25 cellular contexts compared by ENCODE assay signal in genomic region chr18:3793545-3793944, GRCh38.
A peak's percentile ranks its signal among the peaks of the same experiment; 100 is the strongest.
DNase-seq lines count a peak whose midpoint lies in the region; ATAC-seq and TF ChIP-seq lines count a peak whose summit lies in the region.
"Had no signal": no experiment of that assay in that cellular context is flagged by ENCODE, and none has a peak within 500 bp of the region (broad histone marks: within the 10 kb centered on the region; RNA-seq: fewer than 3 reads in every experiment).

No MANE protein-coding gene starts in this region.

- H2AFZ ChIP-seq in H9 (ENCODE audit: low read length): no peak overlapping the region

- no peak overlapping the region for H2AK5ac ChIP-seq in H9 (ENCODE audit: insufficient read length, low read length)

- H2BK15ac ChIP-seq in H9 (ENCODE audit: low read depth, low read length): no peak overlapping the region

- H3K4ac ChIP-seq in H9 (ENCODE audit: low read depth, low read length): no peak overlapping the region

- H4K91ac ChIP-seq in H9 (ENCODE audit: insufficient read length, low read depth, low read length): no peak overlapping the region

- DNase-seq in H9 (no peak), RWPE2 (ENCODE audit: low spot score) (no peak), fibroblast of mammary gland (ENCODE audit: low read depth) (peak; percentile 91), nephron progenitor cell (no peak), NCI-H82 treated with DMSO at 0.1 percent for 48 hours (lab: John Stamatoyannopoulos, UW; ENCODE audit: unreplicated experiment) (no peak), anterior cingulate cortex (lab: John Stamatoyannopoulos, UW) (no peak), uterus (no peak)
- DNase-seq: activated CD4-positive, alpha-beta T cell treated with anti-CD3 and anti-CD28 coated beads, Interleukin-2, amount 50 U/mL, for 4 hours; activated CD4-positive, CD25-positive, alpha-beta regulatory T cell; activated naive CD4-positive, alpha-beta T cell treated with anti-CD3 and anti-CD28 coated beads for 36 hours; amniotic stem cell; CD4-positive, alpha-beta T cell; heart right ventricle; NCI-H1105 treated with DMSO at 0.1 percent for 48 hours; NCI-H2029; NCI-H526 treated with DMSO at 0.1 percent for 48 hours; nucleus accumbens; Peyer's patch; stimulated activated naive CD4-positive, alpha-beta T cell; T-cell had no signal

- H2BK12ac ChIP-seq in H9 (ENCODE audit: insufficient read length, low read depth, low read length): no peak overlapping the region

- H2BK120ac ChIP-seq in H9 (ENCODE audit: low read depth, low read length, poor library complexity, severe bottlenecking): no peak overlapping the region

- H4K20me1 ChIP-seq in H9 (ENCODE audit: control insufficient read depth, insufficient read depth, insufficient read length): no peaks in the 10 kb centered on the region

- no CpG with 5 or more reads among the region's 6 CpGs for WGBS in H9 (ENCODE audit: extremely low coverage, insufficient read length, low lambda C conversion rate)

- no peak for TF ChIP-seq CTCF in H9 (conservative IDR thresholded peaks at IDR 0.05)
- TF ChIP-seq CTCF in RWPE2 (IDR thresholded peaks at IDR 0.05; ENCODE audit: poor library complexity, severe bottlenecking): no peak
- TF ChIP-seq CTCF in fibroblast of mammary gland (conservative IDR thresholded peaks at IDR 0.05; ENCODE audit: control insufficient read depth, insufficient read depth, low read depth, low read length): no peak
- no peak for TF ChIP-seq CTCF in nephron progenitor cell (IDR thresholded peaks at IDR 0.05)
- TF ChIP-seq CTCF in uterus (IDR thresholded peaks at IDR 0.05): no peak

- no peak overlapping the region for H4K8ac ChIP-seq in H9 (replicated peaks; ENCODE audit: insufficient read length, low read depth, low read length)

- H3K36me3 Mint-ChIP-seq in H9 (ENCODE audit: insufficient read depth in 1 of 3, low read depth in 3 of 3) (no peaks in the 10 kb centered on the region; a peak in 1 of 7 replicates), nephron progenitor cell (ENCODE audit: low read depth) (no peaks in the 10 kb centered on the region)
- H3K36me3 Mint-ChIP-seq: T-cell had no signal

- no peak overlapping the region for H2BK20ac ChIP-seq in H9 (ENCODE audit: low read depth, low read length, poor library complexity, severe bottlenecking)

- H3K56ac ChIP-seq in H9 (ENCODE audit: insufficient read length, low read depth, low read length): no peak overlapping the region

- no peak overlapping the region for H3K4me2 ChIP-seq in H9 (ENCODE audit: insufficient read depth, insufficient read length, low read length)

- H3T11ph ChIP-seq in H9 (ENCODE audit: low read length): no peak overlapping the region

- TF ChIP-seq POLR2A in GM18505 (IDR thresholded peaks at IDR 0.05; ENCODE audit: borderline replicate concordance, extremely low read depth, insufficient read depth, insufficient read length) (no peak), uterus (IDR thresholded peaks at IDR 0.05) (no peak)

- H3K4me3 ChIP-seq in RWPE2 (ENCODE audit: severe bottlenecking) (no peak overlapping the region), fibroblast of mammary gland (ENCODE audit: control insufficient read depth, low read depth, low read length) (no peak overlapping the region), uterus (no peak overlapping the region)
- H3K4me3 ChIP-seq: heart right ventricle, K562, Peyer's patch, prostate gland, suprapubic skin had no signal

- H4K5ac ChIP-seq in H9 (ENCODE audit: insufficient read length, low read depth, low read length): no peak overlapping the region

- no peak overlapping the region for H2BK5ac ChIP-seq in H9 (ENCODE audit: insufficient read length, low read length)

- H3K4me1 ChIP-seq in H9 (ENCODE audit: insufficient read depth, low read length): no peaks in the 10 kb centered on the region
- H3K4me1 ChIP-seq in RWPE2 (ENCODE audit: insufficient read depth, poor library complexity, severe bottlenecking): peaks cover 25% of the 10 kb centered on the region
- H3K4me1 ChIP-seq in uterus: no peaks in the 10 kb centered on the region
- H3K4me1 ChIP-seq: Peyer's patch, prostate gland, suprapubic skin had no signal

- no peaks in the 10 kb centered on the region for H3K9me3 Mint-ChIP-seq in H9
- no peaks in the 10 kb centered on the region for H3K9me3 Mint-ChIP-seq in nephron progenitor cell
- H3K9me3 Mint-ChIP-seq: activated naive CD4-positive, alpha-beta T cell treated with anti-CD3 and anti-CD28 coated beads for 36 hours; activated T-helper 1 cell treated with anti-CD3 and anti-CD28 coated beads, Interleukin-12 subunit alpha, Interleukin-12 subunit beta, Interleukin-2, Interleukin-4 antibody, amounts not matched to agents 30 ng/mL and 10 ng/mL and 1 ng/mL, durations not matched to agents 14 hours and 24 hours and 36 hours; CD4-positive, alpha-beta T cell; T-cell had no signal

- H3K79me1 ChIP-seq in H9 (ENCODE audit: insufficient read depth, low read depth, low read length, poor library complexity, severe bottlenecking): no peaks in the 10 kb centered on the region

- H3K9me3 ChIP-seq in H9 (ENCODE audit: control insufficient read depth, low read depth, low read length): no peaks in the 10 kb centered on the region
- H3K9me3 ChIP-seq in RWPE2 (ENCODE audit: severe bottlenecking): no peaks in the 10 kb centered on the region
- H3K9me3 ChIP-seq in uterus: no peaks in the 10 kb centered on the region
- H3K9me3 ChIP-seq: heart right ventricle, Peyer's patch, prostate gland, suprapubic skin had no signal

- no peak overlapping the region for H3K23ac ChIP-seq in H9 (ENCODE audit: insufficient read length, low read depth, low read length)

- H3K23me2 ChIP-seq in H9 (ENCODE audit: insufficient read length, low read depth, low read length, poor library complexity, severe bottlenecking): no peaks in the 10 kb centered on the region

- ATAC-seq in RWPE2 (ENCODE audit: low read depth): no peak
- ATAC-seq in GM18505 (IDR thresholded peaks at IDR 0.05; ENCODE audit: unreplicated experiment): no peak
- ATAC-seq: K562, T-cell had no signal

- H3K18ac ChIP-seq in H9 (ENCODE audit: insufficient read length, low read depth, low read length): no peak overlapping the region

- no peak overlapping the region for H3K4me3 Mint-ChIP-seq in H9
- no peak overlapping the region for H3K4me3 Mint-ChIP-seq in nephron progenitor cell
- H3K4me3 Mint-ChIP-seq: activated naive CD4-positive, alpha-beta T cell treated with anti-CD3 and anti-CD28 coated beads for 36 hours; activated T-helper 1 cell treated with anti-CD3 and anti-CD28 coated beads, Interleukin-12 subunit alpha, Interleukin-12 subunit beta, Interleukin-2, Interleukin-4 antibody, amounts not matched to agents 30 ng/mL and 10 ng/mL and 1 ng/mL, durations not matched to agents 14 hours and 24 hours and 36 hours; CD4-positive, alpha-beta T cell; T-cell had no signal

- H3K79me2 ChIP-seq in H9 (ENCODE audit: insufficient read depth, low read length): no peaks in the 10 kb centered on the region

- no peak overlapping the region for H3K14ac ChIP-seq in H9 (ENCODE audit: insufficient read depth, low read length)

- peaks cover 3% of the 10 kb centered on the region for H3K27me3 Mint-ChIP-seq in H9 (ENCODE audit: low read depth)
- peaks cover 6% of the 10 kb centered on the region for H3K27me3 Mint-ChIP-seq in nephron progenitor cell (ENCODE audit: low read depth, poor library complexity)

- H3K9ac ChIP-seq in H9 (ENCODE audit: extremely low read depth, insufficient read length, low read length): no peak overlapping the region

- intact Hi-C loops in uterus (cut with DNase I; ENCODE audit: low total_unique reads): no loop called here

- H3K36me3 ChIP-seq in RWPE2 (ENCODE audit: low read depth) (no peaks in the 10 kb centered on the region), uterus (no peaks in the 10 kb centered on the region)
- H3K36me3 ChIP-seq: heart right ventricle, Peyer's patch, prostate gland, suprapubic skin had no signal

- no peaks in the 10 kb centered on the region for H3K27me3 ChIP-seq in H9 (ENCODE audit: insufficient read depth, low read length)
- H3K27me3 ChIP-seq in RWPE2 (ENCODE audit: insufficient read depth, poor library complexity, severe bottlenecking): no peaks in the 10 kb centered on the region
- H3K27me3 ChIP-seq in uterus: no peaks in the 10 kb centered on the region
- H3K27me3 ChIP-seq: heart right ventricle, Peyer's patch, suprapubic skin had no signal

- no peak overlapping the region for H3K27ac ChIP-seq in H9 (ENCODE audit: insufficient read length, low read depth, low read length)
- H3K27ac ChIP-seq in RWPE2 (ENCODE audit: poor library complexity, severe bottlenecking): peak overlapping the region; percentile 82
- H3K27ac ChIP-seq in uterus: no peak overlapping the region
- H3K27ac ChIP-seq: Peyer's patch, prostate gland, suprapubic skin had no signal

- H3K4me1 Mint-ChIP-seq in H9: peaks cover 7 to 8% of the 10 kb centered on the region in 2 experiments; a peak in 2 of 4 replicates
- peaks cover 39% of the 10 kb centered on the region for H3K4me1 Mint-ChIP-seq in nephron progenitor cell
- H3K4me1 Mint-ChIP-seq: T-cell had no signal

- H3K27ac Mint-ChIP-seq in H9: peak overlapping the region in 2 of 3 experiments; percentile 27 to 56; a peak in 2 of 7 replicates
- peak overlapping the region; percentile 1 for H3K27ac Mint-ChIP-seq in nephron progenitor cell
- H3K27ac Mint-ChIP-seq: activated naive CD4-positive, alpha-beta T cell treated with anti-CD3 and anti-CD28 coated beads for 36 hours; activated T-helper 1 cell treated with anti-CD3 and anti-CD28 coated beads, Interleukin-12 subunit alpha, Interleukin-12 subunit beta, Interleukin-2, Interleukin-4 antibody, amounts not matched to agents 30 ng/mL and 10 ng/mL and 1 ng/mL, durations not matched to agents 14 hours and 24 hours and 36 hours; CD4-positive, alpha-beta T cell; T-cell had no signal
